ENCODE assay signal across 19 cellular contexts in genomic region chr3:126451511-126451910, GRCh38. TPM values are rescaled to one million over a fixed set of nuclear protein-coding genes. Genes with fewer than 3 reads are reported as not detected.
DNase-seq lines count a peak whose midpoint lies in the region; ATAC-seq and TF ChIP-seq lines count a peak whose summit lies in the region.
"Had no signal": no experiment of that assay in that cellular context is flagged by ENCODE, and none has a peak within 500 bp of the region (broad histone marks: within the 10 kb centered on the region; RNA-seq: fewer than 3 reads in every experiment).

No MANE protein-coding gene starts in this region.

- no peak overlapping the region for H2BK12ac ChIP-seq in neuronal stem cell (ENCODE audit: low read length)

- no peak overlapping the region for H3K4me3 ChIP-seq in colonic mucosa
- H3K4me3 ChIP-seq in testis = no peak overlapping the region
- no peak overlapping the region for H3K4me3 ChIP-seq in neuronal stem cell (ENCODE audit: low read length in 2 of 2)
- H3K4me3 ChIP-seq: BLaER1, GM12878, GM23248 had no signal

- H3K18ac ChIP-seq in neuronal stem cell (ENCODE audit: low read length) = no peak overlapping the region

- no peak overlapping the region for H2BK15ac ChIP-seq in neuronal stem cell (ENCODE audit: low read length)

- H3K4me3 Mint-ChIP-seq in osteocyte (ENCODE audit: unreplicated experiment) = no peak overlapping the region

- H2BK5ac ChIP-seq in neuronal stem cell (ENCODE audit: low read length) = no peak overlapping the region

- ATAC-seq in activated CD4-positive, CD25-positive, alpha-beta regulatory T cell treated with anti-CD3 and anti-CD28 coated beads, Interleukin-2, amount 50 U/mL, for 24 hours = no peak
- ATAC-seq: GM12878, HCT116 had no signal

- no peak overlapping the region for H3K27ac Mint-ChIP-seq in osteocyte (ENCODE audit: unreplicated experiment)

- H3K4ac ChIP-seq in neuronal stem cell (ENCODE audit: low read length) = no peak overlapping the region

- DNase-seq in activated CD4-positive, CD25-positive, alpha-beta regulatory T cell treated with anti-CD3 and anti-CD28 coated beads, Interleukin-2, amount 50 U/mL, for 72 hours = peak; percentile 14
- DNase-seq in colonic mucosa = peak; percentile 15
- peak; percentile 70 for DNase-seq in osteocyte (ENCODE audit: extremely low spot score, unreplicated experiment)
- peak; percentile 14 for DNase-seq in testis
- DNase-seq in neuronal stem cell (ENCODE audit: low spot score) = no peak
- DNase-seq in A172 (ENCODE audit: low spot score) = no peak
- DNase-seq in NCI-H2227 treated with DMSO at 0.1 percent for 48 hours (lab: John Stamatoyannopoulos, UW) = no peak
- DNase-seq: DMS79 treated with DMSO at 0.1 percent for 48 hours, GM23248, NCI-H1105 treated with DMSO at 0.1 percent for 48 hours, NCI-H1694 treated with DMSO at 0.1 percent for 48 hours, NCI-H69, SHP77 treated with DMSO at 0.1 percent for 48 hours had no signal

- no peak overlapping the region for H2AFZ ChIP-seq in neuronal stem cell (ENCODE audit: low read length)
- H2AFZ ChIP-seq: GM23248 had no signal

- H3K27me3 Mint-ChIP-seq in osteocyte (ENCODE audit: unreplicated experiment) = no peaks in the 10 kb centered on the region

- intact Hi-C loops in colonic mucosa (cut with DNase I) (no loop called here), testis (cut with DNase I; ENCODE audit: low total_unique reads) (no loop called here)

- no peak overlapping the region for H2BK120ac ChIP-seq in neuronal stem cell (ENCODE audit: low read depth, low read length)

- H4K91ac ChIP-seq in neuronal stem cell (ENCODE audit: low read depth, low read length, poor library complexity) = no peak overlapping the region

- H3K79me1 ChIP-seq in neuronal stem cell (ENCODE audit: low read depth, low read length) = peaks cover 4% of the 10 kb centered on the region

- H3K4me1 ChIP-seq in colonic mucosa (no peaks in the 10 kb centered on the region), testis (no peaks in the 10 kb centered on the region), neuronal stem cell (ENCODE audit: control insufficient read depth in 2 of 2, insufficient read depth in 1 of 2, low read depth in 1 of 2, low read length in 2 of 2) (peaks cover 2 to 16% of the 10 kb centered on the region in 2 donors)
- H3K4me1 ChIP-seq: BLaER1 had no signal

- 55 to 67% methylated on average over 12 of the region's 12 CpGs for WGBS in testis, 2 donors
- no CpG with 5 or more reads among the region's 12 CpGs for WGBS in neuronal stem cell (ENCODE audit: extremely low coverage in 2 of 2, insufficient read length in 2 of 2, insufficient replicate concordance in 1 of 2), 2 donors

- no peak overlapping the region for H2AK5ac ChIP-seq in neuronal stem cell (ENCODE audit: low read depth, low read length)

- peaks cover 5% of the 10 kb centered on the region for H3K4me1 Mint-ChIP-seq in osteocyte (ENCODE audit: unreplicated experiment)

- no peaks in the 10 kb centered on the region for H3K27me3 ChIP-seq in colonic mucosa
- no peaks in the 10 kb centered on the region for H3K27me3 ChIP-seq in testis
- no peaks in the 10 kb centered on the region for H3K27me3 ChIP-seq in neuronal stem cell (ENCODE audit: control insufficient read depth in 3 of 3, insufficient read depth in 3 of 3, low read depth in 1 of 3, low read length in 3 of 3)
- H3K27me3 ChIP-seq: BLaER1 had no signal

- H3K27ac ChIP-seq in colonic mucosa = no peak overlapping the region
- H3K27ac ChIP-seq in testis = no peak overlapping the region
- no peak overlapping the region for H3K27ac ChIP-seq in neuronal stem cell (replicated peaks; ENCODE audit: low read length)
- H3K27ac ChIP-seq: 22Rv1, BLaER1, GM23248 had no signal

- no peak overlapping the region for H4K8ac ChIP-seq in neuronal stem cell (ENCODE audit: low read depth, low read length)

- H3K4me2 ChIP-seq in neuronal stem cell (ENCODE audit: insufficient read depth, low read length, poor library complexity, severe bottlenecking) = no peak overlapping the region
- H3K4me2 ChIP-seq: BLaER1 had no signal

- peaks cover 33% of the 10 kb centered on the region for H3K36me3 Mint-ChIP-seq in osteocyte (ENCODE audit: unreplicated experiment)

- no peak overlapping the region for H3K9ac ChIP-seq in colonic mucosa (ENCODE audit: low read depth in 2 of 2, low read length in 2 of 2)
- no peak overlapping the region for H3K9ac ChIP-seq in neuronal stem cell (ENCODE audit: low read depth, low read length, poor library complexity)
- H3K9ac ChIP-seq: BLaER1, GM23248 had no signal

- no peak overlapping the region for H3K14ac ChIP-seq in neuronal stem cell (ENCODE audit: low read length)

- H3K9me3 Mint-ChIP-seq in osteocyte (ENCODE audit: unreplicated experiment) = no peaks in the 10 kb centered on the region

- TF ChIP-seq CTCF in colonic mucosa (IDR thresholded peaks at IDR 0.05) (no peak), osteocyte (IDR thresholded peaks at IDR 0.05) (no peak), testis (IDR thresholded peaks at IDR 0.05) (no peak)

- no peak overlapping the region for H3K23ac ChIP-seq in neuronal stem cell (ENCODE audit: low read depth, low read length, poor library complexity)

- H3K9me3 ChIP-seq in colonic mucosa (no peaks in the 10 kb centered on the region), testis (no peaks in the 10 kb centered on the region), neuronal stem cell (replicated peaks in 1 of 2; ENCODE audit: control insufficient read depth in 2 of 2, insufficient read depth in 1 of 2, low read depth in 1 of 2, low read length in 2 of 2) (no peaks in the 10 kb centered on the region)
- H3K9me3 ChIP-seq: BLaER1 had no signal

- H3K36me3 ChIP-seq in colonic mucosa (no peaks in the 10 kb centered on the region), testis (ENCODE audit: low read depth, missing control alignments) (no peaks in the 10 kb centered on the region), neuronal stem cell (replicated peaks in 1 of 2; ENCODE audit: control insufficient read depth in 2 of 2, insufficient read depth in 2 of 2, low read length in 2 of 2) (peaks cover 16 to 78% of the 10 kb centered on the region in 2 donors)

- TF ChIP-seq POLR2A in testis (IDR thresholded peaks at IDR 0.05) = no peak

RNA-seq across cellular contexts. Expression of gene ZXDC, which starts 24.2 kb away (rescaled TPM):
- total RNA-seq in colonic mucosa (10 to 100 TPM; 20.4 to 28.5 TPM), osteocyte (30.7 and 31.8 TPM in 2 replicates), testis (10 to 100 TPM; 78.9 to 80.3 TPM)
- polyA plus RNA-seq in testis (ENCODE audit: insufficient read depth, low read depth, low replicate concordance) = 25.6 TPM
- 9.3 TPM for polyA plus RNA-seq in neuronal stem cell (2013, experiment 1 of 2)
- 9.8 TPM for polyA plus RNA-seq in neuronal stem cell (2013, experiment 2 of 2)
- 19.2 and 24.0 TPM in 2 replicates for total RNA-seq in A172 (2014; rRNA removed; shearing (Covaris generic))

RNA-seq across cellular contexts. Expression of gene CFAP100, which starts 56.8 kb away (rescaled TPM):
- total RNA-seq in colonic mucosa (not detected), osteocyte (not detected in 2 replicates), testis (10 to 100 TPM; 21.4 to 56.2 TPM)
- polyA plus RNA-seq in testis (ENCODE audit: insufficient read depth, low read depth, low replicate concordance) = 74.2 TPM
- polyA plus RNA-seq in neuronal stem cell (2013, experiment 1 of 2) = 3.9 TPM
- polyA plus RNA-seq in neuronal stem cell (2013, experiment 2 of 2) = 2.8 TPM
- not detected in 2 replicates for total RNA-seq in A172 (2014; rRNA removed; shearing (Covaris generic))
- total RNA-seq: GM12878, GM23248, LHCN-M2 had no signal
- polyA plus RNA-seq: GM23248 had no signal

Comparison
In these comparisons a context has a peak if more than half of its experiments do, and no peak if none do; other contexts are left out.
1. DNase-seq: peak in activated CD4-positive, CD25-positive, alpha-beta regulatory T cell treated with anti-CD3 and anti-CD28 coated beads, Interleukin-2, amount 50 U/mL, for 72 hours (single experiment), colonic mucosa (single experiment), osteocyte (single experiment) and testis (single experiment); none in neuronal stem cell (single experiment), A172 (single experiment) and NCI-H2227 treated with DMSO at 0.1 percent for 48 hours (single experiment).
2. RNA of gene CFAP100, which starts 56.8 kb away (total RNA-seq): 21.4 to 56.2 TPM in testis; not detected in colonic mucosa, not detected in osteocyte and not detected in A172; every median in the first group is over 10 times any median in the second.